15 cellular contexts compared by ENCODE assay signal in genomic region chr19:39327318-39327717, GRCh38. TPM values are rescaled to one million over a fixed set of nuclear protein-coding genes. Genes with fewer than 3 reads are reported as not detected.
"Had no signal": no experiment of that assay in that cellular context is flagged by ENCODE, and none has a peak within 500 bp of the region (broad histone marks: within the 10 kb centered on the region; RNA-seq: fewer than 3 reads in every experiment).

No MANE protein-coding gene starts in this region.

- H3K27me3 Mint-ChIP-seq: activated naive CD4-positive, alpha-beta T cell treated with anti-CD3 and anti-CD28 coated beads, Interleukin-2, amount 50 U/mL, for 24 hours; central memory CD8-positive, alpha-beta T cell; memory B cell; natural killer cell treated with Interleukin-12 subunit alpha and Interleukin-12 subunit beta and Interleukin-15 and Interleukin-18, amount 100 ng/mL, for 72 hours had no signal

- H3K9me3 Mint-ChIP-seq: activated naive CD4-positive, alpha-beta T cell treated with anti-CD3 and anti-CD28 coated beads, Interleukin-2, amount 50 U/mL, for 24 hours; activated T-helper 2 cell treated with anti-CD3 and anti-CD28 coated beads, Interferon-gamma antibody, Interleukin-2, Interleukin-4, amounts not matched to agents 10 μg/mL and 5 μg/mL and 100 μg/mL, durations not matched to agents 14 hours and 24 hours and 36 hours; central memory CD8-positive, alpha-beta T cell; memory B cell; natural killer cell treated with Interleukin-12 subunit alpha and Interleukin-12 subunit beta and Interleukin-15 and Interleukin-18, amount 100 ng/mL, for 72 hours had no signal

- H3K36me3 Mint-ChIP-seq: natural killer cell treated with Interleukin-12 subunit alpha and Interleukin-12 subunit beta and Interleukin-15 and Interleukin-18, amount 100 ng/mL, for 72 hours; WTC11 had no signal

- H3K36me3 ChIP-seq: brain microvascular endothelial cell, thoracic aorta had no signal

- H3K27ac ChIP-seq: brain microvascular endothelial cell, coronary artery, parathyroid adenoma, thoracic aorta had no signal

- H3K4me1 ChIP-seq: parathyroid adenoma had no signal

- H3K27ac Mint-ChIP-seq: memory B cell, WTC11 had no signal

- H3K27me3 ChIP-seq: brain microvascular endothelial cell had no signal

- H2AFZ ChIP-seq: parathyroid adenoma had no signal

- H3K9me3 ChIP-seq: thoracic aorta had no signal

- H3K4me3 Mint-ChIP-seq: activated naive CD4-positive, alpha-beta T cell treated with anti-CD3 and anti-CD28 coated beads, Interleukin-2, amount 50 U/mL, for 24 hours; memory B cell; natural killer cell treated with Interleukin-12 subunit alpha and Interleukin-12 subunit beta and Interleukin-15 and Interleukin-18, amount 100 ng/mL, for 72 hours; WTC11 had no signal

- H3K4me3 ChIP-seq: coronary artery, thoracic aorta had no signal

RNA-seq across cellular contexts. Expression of gene GMFG, which starts 8.5 kb away (rescaled TPM):
- total RNA-seq: kidney epithelial cell had no signal

RNA-seq across cellular contexts. Expression of gene IFNL1, which starts 31.1 kb away (rescaled TPM):
- total RNA-seq: activated T-helper 2 cell treated with anti-CD3 and anti-CD28 coated beads, Interferon-gamma antibody, Interleukin-2, Interleukin-4, amounts not matched to agents 10 μg/mL and 5 μg/mL and 100 μg/mL, durations not matched to agents 14 hours and 24 hours and 36 hours; esophagus mucosa; kidney epithelial cell; left ventricle myocardium superior; mucosa of gallbladder; thoracic aorta; ureter; WTC11 had no signal

RNA-seq across cellular contexts. Expression of gene IFNL2, which starts 59.1 kb away (rescaled TPM):
- total RNA-seq: activated T-helper 2 cell treated with anti-CD3 and anti-CD28 coated beads, Interferon-gamma antibody, Interleukin-2, Interleukin-4, amounts not matched to agents 10 μg/mL and 5 μg/mL and 100 μg/mL, durations not matched to agents 14 hours and 24 hours and 36 hours; esophagus mucosa; kidney epithelial cell; left ventricle myocardium superior; mucosa of gallbladder; natural killer cell treated with Interleukin-12 subunit alpha and Interleukin-12 subunit beta and Interleukin-15 and Interleukin-18, amount 100 ng/mL, for 72 hours; thoracic aorta; ureter; WTC11 had no signal
